11 cellular contexts compared by ENCODE assay signal in genomic region chr6:149846321-149846720, GRCh38. TPM values are rescaled to one million over a fixed set of nuclear protein-coding genes. Genes with fewer than 3 reads are reported as not detected.
DNase-seq lines count a peak whose midpoint lies in the region; ATAC-seq and TF ChIP-seq lines count a peak whose summit lies in the region.
"Had no signal": no experiment of that assay in that cellular context is flagged by ENCODE, and none has a peak within 500 bp of the region (broad histone marks: within the 10 kb centered on the region; RNA-seq: fewer than 3 reads in every experiment).

No MANE protein-coding gene starts in this region.

- intact Hi-C loops in head of caudate nucleus (cut with DNase I) = no loop called here
- intact Hi-C loops in upper lobe of right lung (cut with DNase I) = no loop called here

- H3K9me3 Mint-ChIP-seq in CD8-positive, alpha-beta memory T cell = no peaks in the 10 kb centered on the region

- no peaks in the 10 kb centered on the region for H3K9me3 ChIP-seq in upper lobe of right lung
- H3K9me3 ChIP-seq in CD8-positive, alpha-beta memory T cell (ENCODE audit: low read length) = no peaks in the 10 kb centered on the region

- H3K27me3 ChIP-seq in upper lobe of right lung = no peaks in the 10 kb centered on the region
- no peaks in the 10 kb centered on the region for H3K27me3 ChIP-seq in CD8-positive, alpha-beta memory T cell (ENCODE audit: insufficient read depth, low read length, poor library complexity, severe bottlenecking)

- H3K4me3 ChIP-seq in upper lobe of right lung = no peak overlapping the region
- no peak overlapping the region for H3K4me3 ChIP-seq in CD8-positive, alpha-beta memory T cell (ENCODE audit: low read length)

- TF ChIP-seq CTCF in upper lobe of right lung (IDR thresholded peaks at IDR 0.05) = no peak

- ATAC-seq in SK-N-SH treated with all-trans-retinoic acid at 6 μM for 48 hours (peak; percentile 66), upper lobe of right lung (peak; percentile 77), HG02623 (IDR thresholded peaks at IDR 0.05; ENCODE audit: unreplicated experiment) (no peak)

- H3K36me3 ChIP-seq in upper lobe of right lung = no peaks in the 10 kb centered on the region
- H3K36me3 ChIP-seq in CD8-positive, alpha-beta memory T cell (ENCODE audit: insufficient read depth, low read length) = no peaks in the 10 kb centered on the region

- no peaks in the 10 kb centered on the region for H3K36me3 Mint-ChIP-seq in CD8-positive, alpha-beta memory T cell

- peaks cover 9% of the 10 kb centered on the region for H3K4me1 ChIP-seq in upper lobe of right lung
- no peaks in the 10 kb centered on the region for H3K4me1 ChIP-seq in CD8-positive, alpha-beta memory T cell (ENCODE audit: insufficient read depth, low read length)

- POLR2A ChIA-PET in CD8-positive, alpha-beta memory T cell (lab: Charles Lee) = no interaction called here

- DNase-seq in NCI-H82 (lab: John Stamatoyannopoulos, UW) = peak; percentile 59
- DNase-seq in NCI-H82 treated with DMSO at 0.1 percent for 48 hours (lab: John Stamatoyannopoulos, UW; ENCODE audit: unreplicated experiment) = no peak
- peak in 41 of 42 donors; percentile 20 to 82 (median 56) for DNase-seq in head of caudate nucleus
- DNase-seq in upper lobe of right lung = peak; percentile 83
- no peak for DNase-seq in CD8-positive, alpha-beta memory T cell
- no peak for DNase-seq in stimulated activated CD4-positive, alpha-beta T cell treated with anti-CD3 and anti-CD28 coated beads, Interleukin-2, amount 100 ng/mL, for 24 hours
- DNase-seq: activated CD4-positive, alpha-beta T cell treated with anti-CD3 and anti-CD28 coated beads for 1 hour; AML-193; NCI-H2029 had no signal

- H3K27ac Mint-ChIP-seq in CD8-positive, alpha-beta memory T cell = no peak overlapping the region

- CTCF ChIA-PET in CD8-positive, alpha-beta memory T cell (lab: Charles Lee) = interaction anchor here (1.5 kb wide), 1 partner anchor 20 kb away, joined by 4 read pairs; no protein-coding TSS in a partner anchor

- H3K4me1 Mint-ChIP-seq in CD8-positive, alpha-beta memory T cell = no peaks in the 10 kb centered on the region

- no peak overlapping the region for H3K4me3 Mint-ChIP-seq in CD8-positive, alpha-beta memory T cell

- H3K27ac ChIP-seq in upper lobe of right lung = no peak overlapping the region
- no peak overlapping the region for H3K27ac ChIP-seq in CD8-positive, alpha-beta memory T cell (ENCODE audit: low read depth, low read length)

- H3K27me3 Mint-ChIP-seq in CD8-positive, alpha-beta memory T cell = peaks cover 3 to 31% of the 10 kb centered on the region in 2 donors

TF ChIP-seq in SK-N-SH treated with all-trans-retinoic acid at 6 μM for 48 hours, 23 proteins besides CTCF, POLR2A, EP300 and RAD21:
- TF ChIP-seq ZFP30 (CRISPR knock-in tag; IDR thresholded peaks at IDR 0.05) (no peak), ISL1 (CRISPR knock-in tag; IDR thresholded peaks at IDR 0.05) (peak; percentile 57), BACH2 (CRISPR knock-in tag; IDR thresholded peaks at IDR 0.05; ENCODE audit: borderline replicate concordance) (no peak), ZNF8 (CRISPR knock-in tag; IDR thresholded peaks at IDR 0.05) (no peak)

RNA-seq across cellular contexts. Expression of gene LRP11, which starts 17.8 kb away (rescaled TPM):
- 51.1 TPM for total RNA-seq in upper lobe of right lung
- total RNA-seq in CD8-positive, alpha-beta memory T cell = 1 to 10 TPM; 5.5 to 5.9 TPM
- polyA plus RNA-seq in CD8-positive, alpha-beta memory T cell = 1.1 TPM

RNA-seq across cellular contexts. Expression of gene RAET1E, which starts 51.6 kb away (rescaled TPM):
- total RNA-seq in upper lobe of right lung = 0.96 TPM
- not detected for total RNA-seq in CD8-positive, alpha-beta memory T cell
- polyA plus RNA-seq in CD8-positive, alpha-beta memory T cell = not detected

Comparison
In these comparisons a context has a peak if more than half of its experiments do, and no peak if none do; other contexts are left out.
1. DNase-seq: peak in NCI-H82 (single experiment), head of caudate nucleus (41 of 42) and upper lobe of right lung (single experiment); none in NCI-H82 treated with DMSO at 0.1 percent for 48 hours (single experiment), CD8-positive, alpha-beta memory T cell (0 of 5) and stimulated activated CD4-positive, alpha-beta T cell treated with anti-CD3 and anti-CD28 coated beads, Interleukin-2, amount 100 ng/mL, for 24 hours (0 of 2).